Comparison of ENCODE assay signal across 1 cellular context in genomic region chr19:45092747-45093678, GRCh38.
TF ChIP-seq lines count a peak whose summit lies in the region.

Gene PPP1R37 (plus strand): TSS chr19:45093179. CDS start chr19:45093326, 147 bp downstream.

TF ChIP-seq in HEK293, 187 proteins besides CTCF, POLR2A, EP300 and RAD21 (continued from another document and continues in another):
- TF ChIP-seq ZNF645 (tag by site-specific recombination; IDR thresholded peaks at IDR 0.05) (no peak), ZNF792 (tag by site-specific recombination; IDR thresholded peaks at IDR 0.05) (no peak), HIC1 (tag by site-specific recombination; IDR thresholded peaks at IDR 0.05) (no peak), ZFP37 (tag by site-specific recombination; IDR thresholded peaks at IDR 0.05) (no peak), KLF1 (tag by site-specific recombination; IDR thresholded peaks at IDR 0.05) (peak; percentile 91), ZNF514 (tag by site-specific recombination; IDR thresholded peaks at IDR 0.05) (no peak), ZSCAN4 (tag by site-specific recombination; IDR thresholded peaks at IDR 0.05) (0 out of 2 replicates have a peak, but pooled peaks have one; percentile 9), ZNF473 (tag by site-specific recombination; IDR thresholded peaks at IDR 0.05) (no peak), GLI4 (tag by site-specific recombination; IDR thresholded peaks at IDR 0.05) (peak; percentile 41; the same call in 1 of the 2 replicates), ZNF391 (tag by site-specific recombination; IDR thresholded peaks at IDR 0.05; ENCODE audit: borderline replicate concordance, low read depth) (peak; percentile 70; the same call in 1 of the 2 replicates), TRIM28 (IDR thresholded peaks at IDR 0.05; ENCODE audit: borderline replicate concordance, low read length) (0 out of 2 replicates have a peak, but pooled peaks have one; percentile 45), ZNF140 (tag by site-specific recombination; IDR thresholded peaks at IDR 0.05) (no peak), ZNF37A (tag by site-specific recombination; IDR thresholded peaks at IDR 0.05) (no peak), ZNF596 (tag by site-specific recombination; IDR thresholded peaks at IDR 0.05) (no peak), ATF2 (tag by site-specific recombination; IDR thresholded peaks at IDR 0.05; ENCODE audit: low read depth) (no peak), EGR2 (tag by site-specific recombination; IDR thresholded peaks at IDR 0.05; ENCODE audit: low read depth) (peak; percentile 65; the same call in 1 of the 2 replicates), ZNF354C (tag by site-specific recombination; IDR thresholded peaks at IDR 0.05; ENCODE audit: borderline replicate concordance, low read depth) (no peak), OVOL3 (tag by site-specific recombination; IDR thresholded peaks at IDR 0.05) (peak; percentile 79; the same call in 1 of the 2 replicates), ZNF18 (tag by site-specific recombination; IDR thresholded peaks at IDR 0.05) (no peak), REPIN1 (tag by site-specific recombination; IDR thresholded peaks at IDR 0.05; ENCODE audit: low read depth) (0 out of 2 replicates have a peak, but pooled peaks have one; percentile 19), ZNF148 (tag by site-specific recombination; IDR thresholded peaks at IDR 0.05; ENCODE audit: borderline replicate concordance) (peak; percentile 63; the same call in 1 of the 2 replicates), ZNF660 (tag by site-specific recombination; IDR thresholded peaks at IDR 0.05) (peak; percentile 91), ZNF785 (tag by site-specific recombination; IDR thresholded peaks at IDR 0.05) (peak; percentile 9; the same call in 1 of the 2 replicates), ZNF341 (tag by site-specific recombination; IDR thresholded peaks at IDR 0.05; ENCODE audit: low read depth) (no peak), ZNF791 (tag by site-specific recombination; IDR thresholded peaks at IDR 0.05) (no peak), ZNF16 (tag by site-specific recombination; IDR thresholded peaks at IDR 0.05; ENCODE audit: low read depth) (no peak), ZNF518A (tag by site-specific recombination; conservative IDR thresholded peaks at IDR 0.05; ENCODE audit: low read depth) (peak; percentile 51; the same call in 1 of the 2 replicates), ZFP41 (tag by site-specific recombination; IDR thresholded peaks at IDR 0.05; ENCODE audit: borderline replicate concordance) (no peak), YY1 (tag by site-specific recombination; IDR thresholded peaks at IDR 0.05) (peak; percentile 75; the same call in 1 of the 2 replicates), ZNF658 (tag by site-specific recombination; IDR thresholded peaks at IDR 0.05) (no peak), KLF16 (tag by site-specific recombination; IDR thresholded peaks at IDR 0.05) (peak; percentile 99), ZSCAN16 (tag by site-specific recombination; IDR thresholded peaks at IDR 0.05) (no peak), ZNF48 (tag by site-specific recombination; IDR thresholded peaks at IDR 0.05) (no peak), ZNF311 (tag by site-specific recombination; IDR thresholded peaks at IDR 0.05; ENCODE audit: borderline replicate concordance) (no peak), ZBTB44 (tag by site-specific recombination; IDR thresholded peaks at IDR 0.05) (no peak), SP3 (tag by site-specific recombination; IDR thresholded peaks at IDR 0.05) (peak; percentile 99), ZNF449 (tag by site-specific recombination; IDR thresholded peaks at IDR 0.05) (peak; percentile 88), ZNF280C (tag by site-specific recombination; IDR thresholded peaks at IDR 0.05) (no peak)
